8 cellular contexts compared by ENCODE assay signal in genomic region chr5:71454913-71455312, GRCh38. TPM values are rescaled to one million over a fixed set of nuclear protein-coding genes. Genes with fewer than 3 reads are reported as not detected.
DNase-seq lines count a peak whose midpoint lies in the region; ATAC-seq and TF ChIP-seq lines count a peak whose summit lies in the region.

No MANE protein-coding gene starts in this region.

- H3K9me3 Mint-ChIP-seq in mesothelial cell of epicardium, result no peaks in the 10 kb centered on the region

- peaks cover 18% of the 10 kb centered on the region for H3K27me3 Mint-ChIP-seq in mesothelial cell of epicardium (ENCODE audit: low read depth)

- H3K27ac ChIP-seq in heart left ventricle, result peak overlapping the region in 11 of 12 donors; percentile 84 to 93 (median 91)
- H3K27ac ChIP-seq in body of pancreas, result peak overlapping the region; percentile 77 to 94 (median 90)
- H3K27ac ChIP-seq in uterus, result peak overlapping the region; percentile 86 to 91

- peaks cover 6% of the 10 kb centered on the region for H3K36me3 Mint-ChIP-seq in mesothelial cell of epicardium

- H3K27me3 ChIP-seq in heart left ventricle (peaks cover 0 to 17% (median 0%) of the 10 kb centered on the region in 9 donors), body of pancreas (no peaks in the 10 kb centered on the region), uterus (no peaks in the 10 kb centered on the region)

- intact Hi-C loops in heart left ventricle (cut with DNase I), result no loop called here
- intact Hi-C loops in cardiac septum (cut with DNase I), result no loop called here
- intact Hi-C loops in body of pancreas (cut with DNase I), result no loop called here
- intact Hi-C loops in uterus (cut with DNase I; ENCODE audit: low total_unique reads), result no loop called here

- peaks cover 4 to 28% (median 19%) of the 10 kb centered on the region in 12 donors for H3K4me1 ChIP-seq in heart left ventricle
- peaks cover 16% of the 10 kb centered on the region for H3K4me1 ChIP-seq in body of pancreas
- no peaks in the 10 kb centered on the region for H3K4me1 ChIP-seq in uterus

- TF ChIP-seq CTCF in heart left ventricle (IDR thresholded peaks at IDR 0.05) (no peak), body of pancreas (IDR thresholded peaks at IDR 0.05) (no peak), mesothelial cell of epicardium (IDR thresholded peaks at IDR 0.05; ENCODE audit: unreplicated experiment) (no peak), uterus (IDR thresholded peaks at IDR 0.05) (no peak)

- peaks cover 14% of the 10 kb centered on the region for H3K4me1 Mint-ChIP-seq in mesothelial cell of epicardium

- no peak for TF ChIP-seq POLR2A in heart left ventricle (IDR thresholded peaks at IDR 0.05)
- no peak for TF ChIP-seq POLR2A in body of pancreas (IDR thresholded peaks at IDR 0.05)
- no peak for TF ChIP-seq POLR2A in uterus (IDR thresholded peaks at IDR 0.05)

- no peak for ATAC-seq in heart left ventricle
- no peak for ATAC-seq in body of pancreas
- no peak for ATAC-seq in HG03521 (IDR thresholded peaks at IDR 0.05; ENCODE audit: unreplicated experiment)

- H3K4me3 ChIP-seq in heart left ventricle (peak overlapping the region; percentile 68 to 96 (median 84)), body of pancreas (no peak overlapping the region), uterus (peak overlapping the region; percentile 81 to 93)

- WGBS in heart left ventricle, 4 donors, result 57 to 72% (median 68%) methylated on average over 19 of the region's 19 CpGs
- WGBS in body of pancreas, 2 donors, result 52 to 58% methylated on average over 19 of the region's 19 CpGs

- H3K9me3 ChIP-seq in heart left ventricle (no peaks in the 10 kb centered on the region), body of pancreas (no peaks in the 10 kb centered on the region), uterus (no peaks in the 10 kb centered on the region)

- H3K4me3 Mint-ChIP-seq in mesothelial cell of epicardium, result peak overlapping the region; percentile 93

- DNase-seq in heart left ventricle, result no peak
- DNase-seq in cardiac septum (ENCODE audit: low spot score), result no peak
- peak in 1 of 4 donors; percentile 22 for DNase-seq in body of pancreas
- DNase-seq in mesothelial cell of epicardium (ENCODE audit: low spot score in 2 of 2, unreplicated experiment in 2 of 2), result no peak
- no peak for DNase-seq in uterus
- DNase-seq in GM19238 (ENCODE audit: insufficient read length, low spot score), result no peak
- DNase-seq in NCI-H146 (lab: John Stamatoyannopoulos, UW), result no peak

- H3K36me3 ChIP-seq in heart left ventricle, result peaks cover 0 to 17% (median 15%) of the 10 kb centered on the region in 9 donors
- H3K36me3 ChIP-seq in body of pancreas (replicated peaks in 1 of 2; ENCODE audit: insufficient read depth in 1 of 2, low read depth in 2 of 2), result peaks cover 0 to 4% of the 10 kb centered on the region in 2 donors
- no peaks in the 10 kb centered on the region for H3K36me3 ChIP-seq in uterus

- peak overlapping the region; percentile 99 for H3K27ac Mint-ChIP-seq in mesothelial cell of epicardium

RNA-seq across cellular contexts. Expression of gene BDP1, which starts 0.5 kb away (rescaled TPM):
- total RNA-seq in heart left ventricle, result 10 to 100 TPM; 14.9 to 18.3 (median 17.6) TPM
- polyA plus RNA-seq in heart left ventricle, result 10 to 100 TPM in 1 of 2 donors, 1 to 10 TPM in 1; 9.9 to 13.9 TPM
- total RNA-seq in cardiac septum, result 18.4 TPM
- total RNA-seq in body of pancreas, result 10 to 100 TPM; 21.0 to 27.4 TPM
- 32.5 to 32.9 TPM (median 32.5 TPM) in 3 replicates for total RNA-seq in mesothelial cell of epicardium
- 10 to 100 TPM; 17.9 to 68.9 (median 30.7) TPM for total RNA-seq in uterus

Comparison
In these comparisons a context has a peak if more than half of its experiments do, and no peak if none do; other contexts are left out.
1. H3K4me3 ChIP-seq: peak in heart left ventricle (12 of 12) and uterus (2 of 2); none in body of pancreas (0 of 2).
2. Peak in every context shown above with its lines, with median percentiles within 50 percentile points of each other: H3K27ac ChIP-seq.